ENCODE assay signal across 24 cellular contexts in genomic region chr3:144774897-144775296, GRCh38.
DNase-seq lines count a peak whose midpoint lies in the region; ATAC-seq, FAIRE-seq and TF ChIP-seq lines count a peak whose summit lies in the region.
"Had no signal": no experiment of that assay in that cellular context is flagged by ENCODE, and none has a peak within 500 bp of the region (broad histone marks: within the 10 kb centered on the region; RNA-seq: fewer than 3 reads in every experiment).

No MANE protein-coding gene starts in this region.

- DNase-seq in COLO829 (ENCODE audit: low spot score) = peak; percentile 11
- DNase-seq in GM12891 (ENCODE audit: insufficient read length, low spot score) = no peak
- peak; percentile 3 for DNase-seq in NB4 (ENCODE audit: low read depth)
- DNase-seq in fibroblast of gingiva (ENCODE audit: low read depth) = peak; percentile 91
- no peak for DNase-seq in NCI-H226
- DNase-seq in NCI-H2171 treated with DMSO at 0.1 percent for 48 hours (lab: John Stamatoyannopoulos, UW) = no peak
- DNase-seq: activated CD4-positive, alpha-beta T cell treated with anti-CD3 and anti-CD28 coated beads for 4 hours; activated T-cell treated with anti-CD3 and anti-CD28 coated beads, Interleukin-2, amount 50 U/mL, for 4 hours; IMR-90; left ventricle myocardium inferior; naive thymus-derived CD8-positive, alpha-beta T cell; NCI-H1694; NCI-H526 treated with DMSO at 0.1 percent for 48 hours; PC-3; stimulated activated CD4-positive, alpha-beta T cell treated with anti-CD3 and anti-CD28 coated beads, Interleukin-15, amount 100 ng/mL, for 24 hours; stomach; T-helper 1 cell had no signal

- peak; percentile 50 for FAIRE-seq in GM12891 (lab: Jason Lieb, UNC)
- FAIRE-seq: frontal cortex, G401.6 had no signal

- TF ChIP-seq CTCF in NB4 (IDR thresholded peaks at IDR 0.05; ENCODE audit: low read depth, low read length) = no peak

- TF ChIP-seq POLR2A in GM12891 (IDR thresholded peaks at IDR 0.05; ENCODE audit: low read depth, low read length) (no peak), NB4 (IDR thresholded peaks at IDR 0.05; ENCODE audit: extremely low read depth, insufficient read length) (no peak)

- no peak overlapping the region for H3K4me3 ChIP-seq in NB4 (ENCODE audit: low read depth, low read length)
- H3K4me3 ChIP-seq: BLaER1, dorsolateral prefrontal cortex, left ventricle myocardium inferior, stomach, tibial nerve had no signal

- ATAC-seq in HG02852 (IDR thresholded peaks at IDR 0.05; ENCODE audit: unreplicated experiment) (no peak), HG02623 (IDR thresholded peaks at IDR 0.05; ENCODE audit: unreplicated experiment) (no peak)
- ATAC-seq: activated T-cell treated with anti-CD3 and anti-CD28 coated beads, Interleukin-2, amount 50 U/mL, for 4 hours; naive thymus-derived CD8-positive, alpha-beta T cell; PC-3 had no signal

TF ChIP-seq in GM12891, 5 proteins besides CTCF, POLR2A, EP300 and RAD21:
- TF ChIP-seq PAX5 (IDR thresholded peaks at IDR 0.05; ENCODE audit: insufficient read depth, low read length, severe bottlenecking) = no peak
- TF ChIP-seq SPI1 (IDR thresholded peaks at IDR 0.05; ENCODE audit: low read depth, low read length) = no peak
- TF ChIP-seq POLR2AphosphoS5 (IDR thresholded peaks at IDR 0.05; ENCODE audit: low read depth, low read length) = no peak
- TF ChIP-seq TAF1 (IDR thresholded peaks at IDR 0.05; ENCODE audit: low read depth, low read length) = no peak
- TF ChIP-seq POU2F2 (IDR thresholded peaks at IDR 0.05; ENCODE audit: low read depth, low read length) = no peak

Comparison
In these comparisons a context has a peak if more than half of its experiments do, and no peak if none do; other contexts are left out.
1. DNase-seq: peak in COLO829 (single experiment), NB4 (single experiment) and fibroblast of gingiva (single experiment); none in GM12891 (single experiment), NCI-H226 (single experiment) and NCI-H2171 treated with DMSO at 0.1 percent for 48 hours (single experiment).